In the genomic region with DNA sequence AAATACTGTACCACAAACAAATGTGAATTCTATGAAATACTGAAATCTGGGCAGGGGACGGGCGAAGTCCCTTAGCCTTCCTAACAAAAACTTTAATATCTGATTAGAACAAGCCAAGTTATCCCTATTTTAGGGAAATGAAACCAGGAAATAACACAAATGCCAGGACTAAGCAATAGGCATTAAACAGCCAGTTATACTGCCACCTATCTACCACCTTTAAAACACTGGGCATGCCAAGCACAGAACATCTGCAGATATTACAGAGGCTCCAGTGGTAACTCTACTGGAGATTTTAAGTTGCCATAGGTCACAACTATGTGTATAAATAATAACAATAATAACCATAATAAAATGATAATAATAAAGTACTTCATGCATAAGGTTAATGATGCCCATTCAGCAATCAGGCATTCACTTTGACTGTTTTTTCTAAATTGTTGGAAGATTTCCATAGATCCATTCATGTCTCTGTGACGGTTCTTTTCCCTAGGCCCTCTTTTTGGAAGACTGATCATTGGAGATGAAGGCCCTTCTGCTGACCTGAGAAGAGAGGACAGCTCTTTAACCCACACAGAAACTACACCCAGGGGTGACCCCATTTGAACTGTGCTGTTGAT, we compare ENCODE assay signal across 9 cellular contexts.
DNase-seq lines count a peak whose midpoint lies in the region; ATAC-seq and TF ChIP-seq lines count a peak whose summit lies in the region.
"Had no signal": no experiment of that assay in that cellular context is flagged by ENCODE, and none has a peak within 500 bp of the region (broad histone marks: within the 10 kb centered on the region; RNA-seq: fewer than 3 reads in every experiment).

No MANE protein-coding gene starts in this region.

- H3K9me3 ChIP-seq in thyroid gland, result no peaks in the 10 kb centered on the region

- TF ChIP-seq POLR2A in thyroid gland (IDR thresholded peaks at IDR 0.05), result no peak

- H3K36me3 ChIP-seq in thyroid gland, result no peaks in the 10 kb centered on the region

- peaks cover 14 to 19% of the 10 kb centered on the region in 2 donors for H3K4me1 ChIP-seq in thyroid gland

- H3K4me3 ChIP-seq in fibroblast of mammary gland (ENCODE audit: control insufficient read depth, low read depth, low read length) (no peak overlapping the region), thyroid gland (replicated peaks in 1 of 3) (no peak overlapping the region)

- intact Hi-C loops in thyroid gland (cut with DNase I), result no loop called here

- peak; percentile 74 for TF ChIP-seq CTCF in fibroblast of mammary gland (conservative IDR thresholded peaks at IDR 0.05; ENCODE audit: control insufficient read depth, insufficient read depth, low read depth, low read length)
- peak in 5 of 6 experiments; percentile 19 to 61 (median 35) for TF ChIP-seq CTCF in thyroid gland (IDR thresholded peaks at IDR 0.05)

- DNase-seq in SKM-1 treated with dmso at 0.1 percent for 144 hours (lab: John Stamatoyannopoulos, UW; ENCODE audit: unreplicated experiment) (peak; percentile 4), SKM-1 (lab: John Stamatoyannopoulos, UW; ENCODE audit: unreplicated experiment) (no peak), NCI-H82 treated with DMSO at 0.1 percent for 48 hours (lab: John Stamatoyannopoulos, UW; ENCODE audit: unreplicated experiment) (peak; percentile 19), fibroblast of mammary gland (ENCODE audit: low read depth) (peak; percentile 34), thyroid gland (no peak), T-helper 1 cell (no peak), cerebellar nuclear complex (lab: John Stamatoyannopoulos, UW) (no peak)
- DNase-seq: NCI-H1436 treated with DMSO at 0.1 percent for 48 hours had no signal

- ATAC-seq in GM19467 (IDR thresholded peaks at IDR 0.05; ENCODE audit: unreplicated experiment), result no peak

- no peaks in the 10 kb centered on the region for H3K27me3 ChIP-seq in thyroid gland

- H3K27ac ChIP-seq in thyroid gland, result no peak overlapping the region

- 63 to 66% methylated on average over 3 of the region's 3 CpGs for WGBS in thyroid gland, 2 donors

Comparison
In these comparisons a context has a peak if more than half of its experiments do, and no peak if none do; other contexts are left out.
1. DNase-seq: peak in SKM-1 treated with dmso at 0.1 percent for 144 hours (single experiment), NCI-H82 treated with DMSO at 0.1 percent for 48 hours (single experiment) and fibroblast of mammary gland (single experiment); none in SKM-1 (single experiment), thyroid gland (0 of 2), T-helper 1 cell (0 of 5) and cerebellar nuclear complex (0 of 2).